ENCODE assay signal across 1 cellular context in the genomic region with DNA sequence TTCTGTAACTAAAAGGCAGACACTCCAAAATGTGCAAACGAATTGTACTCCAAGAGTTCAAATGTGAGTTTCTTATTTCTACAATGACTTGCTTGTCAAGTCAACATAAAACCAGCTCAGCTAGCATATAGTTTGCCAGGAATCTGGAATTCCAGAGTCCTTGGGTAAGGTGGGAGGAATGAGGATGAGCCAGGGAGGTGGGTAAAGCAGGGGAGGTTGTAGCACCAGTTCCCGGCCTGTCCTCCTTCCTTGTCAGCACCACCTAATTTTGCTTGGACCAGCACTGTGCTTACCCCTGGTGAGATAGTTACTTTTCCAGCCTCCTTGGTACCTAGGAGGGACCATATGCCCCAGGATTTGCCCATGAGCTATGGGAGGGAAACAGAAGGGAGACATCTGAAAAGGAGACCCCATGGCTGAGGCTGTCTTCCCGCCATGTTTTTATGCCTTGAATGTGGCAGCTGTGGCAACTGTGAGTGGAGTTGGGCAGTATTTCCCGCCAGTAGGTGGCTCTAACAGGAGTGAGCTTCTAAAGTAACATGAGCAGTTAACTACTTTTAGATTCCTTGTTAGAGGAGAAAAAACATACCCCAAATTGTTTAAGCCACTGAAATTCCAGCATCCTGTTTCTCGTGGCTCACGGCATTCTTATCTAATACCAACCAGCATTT.
TF ChIP-seq lines count a peak whose summit lies in the region.

No MANE protein-coding gene starts in this region.

TF ChIP-seq in H1, 55 proteins besides CTCF, POLR2A, EP300 and RAD21:
- TF ChIP-seq, protein P1, sequence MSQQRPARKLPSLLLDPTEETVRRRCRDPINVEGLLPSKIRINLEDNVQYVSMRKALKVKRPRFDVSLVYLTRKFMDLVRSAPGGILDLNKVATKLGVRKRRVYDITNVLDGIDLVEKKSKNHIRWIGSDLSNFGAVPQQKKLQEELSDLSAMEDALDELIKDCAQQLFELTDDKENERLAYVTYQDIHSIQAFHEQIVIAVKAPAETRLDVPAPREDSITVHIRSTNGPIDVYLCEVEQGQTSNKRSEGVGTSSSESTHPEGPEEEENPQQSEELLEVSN (IDR thresholded peaks at IDR 0.05): peak; percentile 64
- peak; percentile 89 for TF ChIP-seq YY1 (IDR thresholded peaks at IDR 0.05; ENCODE audit: low read depth, low read length)
- TF ChIP-seq HDAC2 (IDR thresholded peaks at IDR 0.05; ENCODE audit: borderline replicate concordance in 1 of 2, low read depth in 2 of 2, low read length in 2 of 2): no peak
- TF ChIP-seq CBX5 (IDR thresholded peaks at IDR 0.05; ENCODE audit: low read depth, low read length): no peak
- TF ChIP-seq CREB1 (IDR thresholded peaks at IDR 0.05): no peak
